Comparison of ENCODE assay signal across 40 cellular contexts in genomic region chr3:87558482-87558881, GRCh38.
"Had no signal": no experiment of that assay in that cellular context is flagged by ENCODE, and none has a peak within 500 bp of the region (broad histone marks: within the 10 kb centered on the region; RNA-seq: fewer than 3 reads in every experiment).

No MANE protein-coding gene starts in this region.

- DNase-seq: activated effector memory CD4-positive, alpha-beta T cell treated with anti-CD3 and anti-CD28 coated beads, Interleukin-2, amount 50 U/mL, for 16 hours; activated effector memory CD4-positive, alpha-beta T cell treated with Interleukin-2 at 50 U/mL for 16 hours; activated gamma-delta T cell; activated gamma-delta T cell treated with Interleukin-2 at 50 U/mL for 16 hours; activated naive CD4-positive, alpha-beta T cell; activated naive CD4-positive, alpha-beta T cell treated with anti-CD3 and anti-CD28 coated beads for 36 hours; activated naive CD4-positive, alpha-beta T cell treated with anti-CD3 and anti-CD28 coated beads, Interleukin-2, amount 10 ng/mL, durations not matched to agents 7 days and 5 days; activated naive CD4-positive, alpha-beta T cell treated with anti-CD3 and anti-CD28 coated beads, Interleukin-2, amount 50 U/mL, for 16 hours; activated naive CD4-positive, alpha-beta T cell treated with Interleukin-2 at 50 U/mL for 16 hours; activated naive CD8-positive, alpha-beta T cell treated with anti-CD3 and anti-CD28 coated beads for 36 hours; activated naive CD8-positive, alpha-beta T cell treated with anti-CD3 and anti-CD28 coated beads, Interleukin-2, amount 10 ng/mL, durations not matched to agents 7 days and 5 days; activated naive CD8-positive, alpha-beta T cell treated with anti-CD3 and anti-CD28 coated beads, Interleukin-2, amount 50 U/mL, for 24 hours; activated T-cell treated with anti-CD3 and anti-CD28 coated beads, Interleukin-2, amount 50 U/mL, for 1 hour; activated T-cell treated with anti-CD3 and anti-CD28 coated beads, Interleukin-2, amount 50 U/mL, for 24 hours; activated T-cell treated with anti-CD3 and anti-CD28 coated beads, Interleukin-2, amount 50 U/mL, for 4 hours; activated T-cell treated with anti-CD3 and anti-CD28 coated beads, Interleukin-2, amount 50 U/mL, for 48 hours; activated T-cell treated with anti-CD3 and anti-CD28 coated beads, Interleukin-2, amount 50 U/mL, for 72 hours; adrenal gland; amniotic stem cell; amygdala; anterior cingulate cortex; aorta; body of pancreas; brain microvascular endothelial cell; caudate nucleus; central memory CD4-positive, alpha-beta T cell; cerebellar nuclear complex had no signal

- H3K9me3 ChIP-seq: adrenal gland, ascending aorta, body of pancreas had no signal

- H3K27me3 Mint-ChIP-seq: activated naive CD4-positive, alpha-beta T cell treated with anti-CD3 and anti-CD28 coated beads, Interleukin-2, amount 10 ng/mL, durations not matched to agents 7 days and 5 days; activated naive CD4-positive, alpha-beta T cell treated with anti-CD3 and anti-CD28 coated beads, Interleukin-2, amount 50 U/mL, for 24 hours; activated naive CD8-positive, alpha-beta T cell; activated naive CD8-positive, alpha-beta T cell treated with anti-CD3 and anti-CD28 coated beads for 36 hours; activated naive CD8-positive, alpha-beta T cell treated with anti-CD3 and anti-CD28 coated beads, Interleukin-2, amount 10 ng/mL, durations not matched to agents 7 days and 5 days; activated naive CD8-positive, alpha-beta T cell treated with anti-CD3 and anti-CD28 coated beads, Interleukin-2, amount 50 U/mL, for 24 hours; activated T-cell treated with anti-CD3 and anti-CD28 coated beads, Interleukin-2, amount 50 U/mL, for 24 hours; brain; central memory CD8-positive, alpha-beta T cell had no signal

- H3K4me3 Mint-ChIP-seq: activated naive CD4-positive, alpha-beta T cell treated with anti-CD3 and anti-CD28 coated beads for 36 hours; activated naive CD4-positive, alpha-beta T cell treated with anti-CD3 and anti-CD28 coated beads, Interleukin-2, amount 10 ng/mL, durations not matched to agents 7 days and 5 days; activated naive CD4-positive, alpha-beta T cell treated with anti-CD3 and anti-CD28 coated beads, Interleukin-2, amount 50 U/mL, for 24 hours; activated naive CD8-positive, alpha-beta T cell; activated naive CD8-positive, alpha-beta T cell treated with anti-CD3 and anti-CD28 coated beads for 36 hours; activated naive CD8-positive, alpha-beta T cell treated with anti-CD3 and anti-CD28 coated beads, Interleukin-2, amount 10 ng/mL, durations not matched to agents 7 days and 5 days; activated naive CD8-positive, alpha-beta T cell treated with anti-CD3 and anti-CD28 coated beads, Interleukin-2, amount 50 U/mL, for 24 hours; activated T-cell treated with anti-CD3 and anti-CD28 coated beads, Interleukin-2, amount 50 U/mL, for 24 hours; activated T-cell treated with anti-CD3 and anti-CD28 coated beads, Interleukin-2, amount 50 U/mL, for 4 hours; activated T-cell treated with anti-CD3 and anti-CD28 coated beads, Interleukin-2, amount 50 U/mL, for 72 hours; activated T-helper 1 cell treated with anti-CD3 and anti-CD28 coated beads, Interleukin-12 subunit alpha, Interleukin-12 subunit beta, Interleukin-2, Interleukin-4 antibody, amounts not matched to agents 30 ng/mL and 10 ng/mL and 1 ng/mL, durations not matched to agents 14 hours and 24 hours and 36 hours; activated T-helper 17 cell treated with anti-CD3 and anti-CD28 coated beads, Interleukin-2, amount 50 U/mL, for 72 hours; brain; central memory CD8-positive, alpha-beta T cell had no signal

- H3K36me3 ChIP-seq: adrenal gland, ascending aorta, brain microvascular endothelial cell, breast epithelium, cardiac muscle cell had no signal

- H3K27ac Mint-ChIP-seq: activated naive CD4-positive, alpha-beta T cell treated with anti-CD3 and anti-CD28 coated beads for 36 hours; activated naive CD4-positive, alpha-beta T cell treated with anti-CD3 and anti-CD28 coated beads, Interleukin-2, amount 10 ng/mL, durations not matched to agents 7 days and 5 days; activated naive CD4-positive, alpha-beta T cell treated with anti-CD3 and anti-CD28 coated beads, Interleukin-2, amount 50 U/mL, for 24 hours; activated naive CD4-positive, alpha-beta T cell treated with anti-CD3 and anti-CD28 coated beads, Interleukin-2, amount 50 U/mL, for 72 hours; activated naive CD8-positive, alpha-beta T cell; activated naive CD8-positive, alpha-beta T cell treated with anti-CD3 and anti-CD28 coated beads for 36 hours; activated naive CD8-positive, alpha-beta T cell treated with anti-CD3 and anti-CD28 coated beads, Interleukin-2, amount 10 ng/mL, durations not matched to agents 7 days and 5 days; activated naive CD8-positive, alpha-beta T cell treated with anti-CD3 and anti-CD28 coated beads, Interleukin-2, amount 50 U/mL, for 24 hours; activated T-cell treated with anti-CD3 and anti-CD28 coated beads, Interleukin-2, amount 50 U/mL, for 24 hours; activated T-cell treated with anti-CD3 and anti-CD28 coated beads, Interleukin-2, amount 50 U/mL, for 72 hours; activated T-helper 1 cell treated with anti-CD3 and anti-CD28 coated beads, Interleukin-12 subunit alpha, Interleukin-12 subunit beta, Interleukin-2, Interleukin-4 antibody, amounts not matched to agents 30 ng/mL and 10 ng/mL and 1 ng/mL, durations not matched to agents 14 hours and 24 hours and 36 hours; activated T-helper 17 cell treated with anti-CD3 and anti-CD28 coated beads, Interleukin-2, amount 50 U/mL, for 72 hours; activated T-helper 2 cell treated with anti-CD3 and anti-CD28 coated beads, Interferon-gamma antibody, Interleukin-2, Interleukin-4, amounts not matched to agents 10 μg/mL and 5 μg/mL and 100 μg/mL, durations not matched to agents 14 hours and 24 hours and 36 hours; brain had no signal

- H3K4me1 ChIP-seq: adrenal gland, ascending aorta, body of pancreas, breast epithelium had no signal

- H3K27me3 ChIP-seq: adrenal gland, ascending aorta, body of pancreas, brain microvascular endothelial cell, breast epithelium, cardiac muscle cell had no signal

- H3K4me1 Mint-ChIP-seq: activated naive CD4-positive, alpha-beta T cell treated with anti-CD3 and anti-CD28 coated beads, Interleukin-2, amount 10 ng/mL, durations not matched to agents 7 days and 5 days; activated naive CD4-positive, alpha-beta T cell treated with anti-CD3 and anti-CD28 coated beads, Interleukin-2, amount 50 U/mL, for 24 hours; activated naive CD8-positive, alpha-beta T cell treated with anti-CD3 and anti-CD28 coated beads for 36 hours; activated naive CD8-positive, alpha-beta T cell treated with anti-CD3 and anti-CD28 coated beads, Interleukin-2, amount 10 ng/mL, durations not matched to agents 7 days and 5 days; activated naive CD8-positive, alpha-beta T cell treated with anti-CD3 and anti-CD28 coated beads, Interleukin-2, amount 50 U/mL, for 24 hours; activated T-helper 17 cell treated with anti-CD3 and anti-CD28 coated beads, Interleukin-2, amount 50 U/mL, for 72 hours; brain; central memory CD8-positive, alpha-beta T cell had no signal

- FAIRE-seq: astrocyte, bronchial epithelial cell had no signal

- H3K9me3 Mint-ChIP-seq: activated naive CD4-positive, alpha-beta T cell treated with anti-CD3 and anti-CD28 coated beads for 36 hours; activated naive CD4-positive, alpha-beta T cell treated with anti-CD3 and anti-CD28 coated beads, Interleukin-2, amount 10 ng/mL, durations not matched to agents 7 days and 5 days; activated naive CD4-positive, alpha-beta T cell treated with anti-CD3 and anti-CD28 coated beads, Interleukin-2, amount 50 U/mL, for 24 hours; activated naive CD4-positive, alpha-beta T cell treated with anti-CD3 and anti-CD28 coated beads, Interleukin-2, amount 50 U/mL, for 72 hours; activated naive CD8-positive, alpha-beta T cell treated with anti-CD3 and anti-CD28 coated beads for 36 hours; activated naive CD8-positive, alpha-beta T cell treated with anti-CD3 and anti-CD28 coated beads, Interleukin-2, amount 10 ng/mL, durations not matched to agents 7 days and 5 days; activated naive CD8-positive, alpha-beta T cell treated with anti-CD3 and anti-CD28 coated beads, Interleukin-2, amount 50 U/mL, for 24 hours; activated T-cell treated with anti-CD3 and anti-CD28 coated beads, Interleukin-2, amount 50 U/mL, for 24 hours; activated T-cell treated with anti-CD3 and anti-CD28 coated beads, Interleukin-2, amount 50 U/mL, for 4 hours; activated T-cell treated with anti-CD3 and anti-CD28 coated beads, Interleukin-2, amount 50 U/mL, for 72 hours; activated T-helper 1 cell treated with anti-CD3 and anti-CD28 coated beads, Interleukin-12 subunit alpha, Interleukin-12 subunit beta, Interleukin-2, Interleukin-4 antibody, amounts not matched to agents 30 ng/mL and 10 ng/mL and 1 ng/mL, durations not matched to agents 14 hours and 24 hours and 36 hours; activated T-helper 17 cell treated with anti-CD3 and anti-CD28 coated beads, Interleukin-2, amount 50 U/mL, for 72 hours; activated T-helper 2 cell treated with anti-CD3 and anti-CD28 coated beads, Interferon-gamma antibody, Interleukin-2, Interleukin-4, amounts not matched to agents 10 μg/mL and 5 μg/mL and 100 μg/mL, durations not matched to agents 14 hours and 24 hours and 36 hours; brain; central memory CD8-positive, alpha-beta T cell had no signal

- H3K27ac ChIP-seq: adrenal gland, ascending aorta, body of pancreas, brain microvascular endothelial cell, breast epithelium, cardiac muscle cell had no signal

- H3K36me3 Mint-ChIP-seq: activated naive CD4-positive, alpha-beta T cell treated with anti-CD3 and anti-CD28 coated beads, Interleukin-2, amount 10 ng/mL, durations not matched to agents 7 days and 5 days; activated naive CD4-positive, alpha-beta T cell treated with anti-CD3 and anti-CD28 coated beads, Interleukin-2, amount 50 U/mL, for 24 hours; activated naive CD4-positive, alpha-beta T cell treated with anti-CD3 and anti-CD28 coated beads, Interleukin-2, amount 50 U/mL, for 72 hours; activated naive CD8-positive, alpha-beta T cell; activated naive CD8-positive, alpha-beta T cell treated with anti-CD3 and anti-CD28 coated beads for 36 hours; activated naive CD8-positive, alpha-beta T cell treated with anti-CD3 and anti-CD28 coated beads, Interleukin-2, amount 10 ng/mL, durations not matched to agents 7 days and 5 days; brain had no signal

- ATAC-seq: activated naive CD4-positive, alpha-beta T cell treated with anti-CD3 and anti-CD28 coated beads, Interleukin-2, amount 50 U/mL, for 72 hours; activated naive CD8-positive, alpha-beta T cell treated with anti-CD3 and anti-CD28 coated beads, Interleukin-2, amount 50 U/mL, for 24 hours; activated T-cell treated with anti-CD3 and anti-CD28 coated beads, Interleukin-2, amount 50 U/mL, for 4 hours; activated T-cell treated with anti-CD3 and anti-CD28 coated beads, Interleukin-2, amount 50 U/mL, for 72 hours; activated T-helper 17 cell treated with anti-CD3 and anti-CD28 coated beads, Interleukin-2, amount 50 U/mL, for 72 hours; body of pancreas had no signal

- H3K4me3 ChIP-seq: adrenal gland, ascending aorta, body of pancreas, breast epithelium, cardiac muscle cell had no signal
